8 cellular contexts compared by ENCODE assay signal in genomic region chr6:118709859-118710350, GRCh38. TPM values are rescaled to one million over a fixed set of nuclear protein-coding genes. Genes with fewer than 3 reads are reported as not detected.
DNase-seq lines count a peak whose midpoint lies in the region; ATAC-seq and TF ChIP-seq lines count a peak whose summit lies in the region.

No MANE protein-coding gene starts in this region.

- H3K27me3 ChIP-seq in body of pancreas: no peaks in the 10 kb centered on the region

- peak overlapping the region; percentile 99 for H3K27ac Mint-ChIP-seq in memory B cell

- no peaks in the 10 kb centered on the region for H3K9me3 ChIP-seq in body of pancreas

- no peaks in the 10 kb centered on the region for H3K27me3 Mint-ChIP-seq in memory B cell

- peaks cover 2% of the 10 kb centered on the region for H3K36me3 Mint-ChIP-seq in memory B cell

- H3K36me3 ChIP-seq in body of pancreas (replicated peaks in 1 of 2; ENCODE audit: insufficient read depth in 1 of 2, low read depth in 2 of 2): no peaks in the 10 kb centered on the region

- H3K27ac ChIP-seq in body of pancreas: peak overlapping the region; percentile 73 to 93 (median 84)

- TF ChIP-seq POLR2A in body of pancreas (IDR thresholded peaks at IDR 0.05): no peak

- 30 to 32% methylated on average over 3 of the region's 3 CpGs for WGBS in body of pancreas, 2 donors

- TF ChIP-seq CTCF in body of pancreas (IDR thresholded peaks at IDR 0.05): no peak

- peaks cover 21% of the 10 kb centered on the region for H3K4me1 ChIP-seq in body of pancreas

- peak; percentile 77 to 84 for DNase-seq in AML-193 (lab: John Stamatoyannopoulos, UW)
- DNase-seq in T-helper 9 cell: peak; percentile 47
- peak in 3 of 4 donors; percentile 25 to 38 (median 35) for DNase-seq in body of pancreas
- DNase-seq in memory B cell (ENCODE audit: low spot score in 2 of 2): peak; percentile 39 to 58
- peak; percentile 52 for DNase-seq in stimulated activated CD8-positive, alpha-beta memory T cell treated with anti-CD3 and anti-CD28 coated beads, Interleukin-4, amount 100 ng/mL, for 24 hours (ENCODE audit: low read depth)
- no peak for DNase-seq in NCI-H82 treated with DMSO at 0.1 percent for 48 hours (lab: John Stamatoyannopoulos, UW; ENCODE audit: unreplicated experiment)

- intact Hi-C loops in body of pancreas (cut with DNase I): no loop called here

- no peak overlapping the region for H3K4me3 ChIP-seq in body of pancreas

- ATAC-seq in GM19324 (IDR thresholded peaks at IDR 0.05; ENCODE audit: low FRiP score, unreplicated experiment): peak; percentile 93
- peak; percentile 90 for ATAC-seq in HG03442 (IDR thresholded peaks at IDR 0.05; ENCODE audit: unreplicated experiment)
- no peak for ATAC-seq in body of pancreas
- ATAC-seq in memory B cell (ENCODE audit: low read depth): peak; percentile 96

- no peaks in the 10 kb centered on the region for H3K9me3 Mint-ChIP-seq in memory B cell

- H3K4me3 Mint-ChIP-seq in memory B cell: peak overlapping the region; percentile 98

- peaks cover 48% of the 10 kb centered on the region for H3K4me1 Mint-ChIP-seq in memory B cell

RNA-seq across cellular contexts. Expression of gene CEP85L, which starts 58.5 kb away (rescaled TPM):
- 1 to 10 TPM; 8.2 to 9.9 TPM for total RNA-seq in body of pancreas
